In genomic region chr22:44645531-44645930, GRCh38 we compare ENCODE assay signal across 23 cellular contexts.
"Had no signal": no experiment of that assay in that cellular context is flagged by ENCODE, and none has a peak within 500 bp of the region (broad histone marks: within the 10 kb centered on the region; RNA-seq: fewer than 3 reads in every experiment).

No MANE protein-coding gene starts in this region.

- H3K9me3 Mint-ChIP-seq: activated B cell treated with CpG ODN at 0.5 μM for 24 hours; activated CD4-positive, alpha-beta memory T cell treated with anti-CD3 and anti-CD28 coated beads, Interleukin-2, amount 10 ng/mL, durations not matched to agents 7 days and 5 days; activated T-helper 17 cell treated with anti-CD3 and anti-CD28 coated beads, Interleukin-2, amount 50 U/mL, for 72 hours; central memory CD8-positive, alpha-beta T cell; mesothelial cell of epicardium; stimulated activated effector memory CD8-positive, alpha-beta T cell treated with anti-CD3 and anti-CD28 coated beads, Interleukin-12 subunit alpha, Interleukin-12 subunit beta, amount 100 ng/mL, for 72 hours; T-cell had no signal

- DNase-seq: activated B cell treated with CpG ODN at 0.5 μM for 24 hours; activated CD4-positive, alpha-beta memory T cell treated with anti-CD3 and anti-CD28 coated beads, Interleukin-2, amount 10 ng/mL, durations not matched to agents 7 days and 5 days; activated CD4-positive, alpha-beta T cell treated with anti-CD3 and anti-CD28 coated beads for 4 hours; activated CD8-positive, alpha-beta memory T cell treated with anti-CD3 and anti-CD28 coated beads, Interleukin-2, amount 10 ng/mL, durations not matched to agents 7 days and 5 days; activated naive CD4-positive, alpha-beta T cell; aorta; brain microvascular endothelial cell; erythroblast; hypothalamus; ovary; stimulated activated CD4-positive, alpha-beta T cell treated with anti-CD3 and anti-CD28 coated beads, Interleukin-4, amount 100 ng/mL, for 24 hours; T-cell; testis had no signal

- H3K27ac Mint-ChIP-seq: activated B cell treated with CpG ODN at 0.5 μM for 24 hours; activated CD4-positive, alpha-beta memory T cell treated with anti-CD3 and anti-CD28 coated beads, Interleukin-2, amount 10 ng/mL, durations not matched to agents 7 days and 5 days; activated CD8-positive, alpha-beta memory T cell treated with anti-CD3 and anti-CD28 coated beads, Interleukin-2, amount 10 ng/mL, durations not matched to agents 7 days and 5 days; activated T-helper 17 cell treated with anti-CD3 and anti-CD28 coated beads, Interleukin-2, amount 50 U/mL, for 72 hours; mesothelial cell of epicardium; stimulated activated effector memory CD8-positive, alpha-beta T cell treated with anti-CD3 and anti-CD28 coated beads, Interleukin-12 subunit alpha, Interleukin-12 subunit beta, amount 100 ng/mL, for 72 hours; T-cell had no signal

- H3K4me3 ChIP-seq: coronary artery, ovary, smooth muscle cell, testis had no signal

- ATAC-seq: activated CD8-positive, alpha-beta memory T cell treated with anti-CD3 and anti-CD28 coated beads, Interleukin-2, amount 10 ng/mL, durations not matched to agents 7 days and 5 days; activated T-helper 17 cell treated with anti-CD3 and anti-CD28 coated beads, Interleukin-2, amount 50 U/mL, for 72 hours; left lobe of liver; sciatic nerve; stimulated activated effector memory CD8-positive, alpha-beta T cell treated with anti-CD3 and anti-CD28 coated beads, Interleukin-12 subunit alpha, Interleukin-12 subunit beta, amount 100 ng/mL, for 72 hours; T-cell had no signal

- FAIRE-seq: frontal cortex, keratinocyte had no signal

- H3K4me2 ChIP-seq: smooth muscle cell had no signal

- H3K4me1 Mint-ChIP-seq: activated B cell treated with CpG ODN at 0.5 μM for 24 hours; activated CD4-positive, alpha-beta memory T cell treated with anti-CD3 and anti-CD28 coated beads, Interleukin-2, amount 10 ng/mL, durations not matched to agents 7 days and 5 days; activated CD8-positive, alpha-beta memory T cell treated with anti-CD3 and anti-CD28 coated beads, Interleukin-2, amount 10 ng/mL, durations not matched to agents 7 days and 5 days; activated T-helper 17 cell treated with anti-CD3 and anti-CD28 coated beads, Interleukin-2, amount 50 U/mL, for 72 hours; central memory CD8-positive, alpha-beta T cell; stimulated activated effector memory CD8-positive, alpha-beta T cell treated with anti-CD3 and anti-CD28 coated beads, Interleukin-12 subunit alpha, Interleukin-12 subunit beta, amount 100 ng/mL, for 72 hours; T-cell had no signal

- H3K36me3 ChIP-seq: brain microvascular endothelial cell, ovary had no signal

- H3K27ac ChIP-seq: brain microvascular endothelial cell, coronary artery, ovary, testis had no signal

- H3K4me3 Mint-ChIP-seq: activated B cell treated with CpG ODN at 0.5 μM for 24 hours; activated CD4-positive, alpha-beta memory T cell treated with anti-CD3 and anti-CD28 coated beads, Interleukin-2, amount 10 ng/mL, durations not matched to agents 7 days and 5 days; activated CD8-positive, alpha-beta memory T cell treated with anti-CD3 and anti-CD28 coated beads, Interleukin-2, amount 10 ng/mL, durations not matched to agents 7 days and 5 days; activated T-helper 17 cell treated with anti-CD3 and anti-CD28 coated beads, Interleukin-2, amount 50 U/mL, for 72 hours; central memory CD8-positive, alpha-beta T cell; mesothelial cell of epicardium; stimulated activated effector memory CD8-positive, alpha-beta T cell treated with anti-CD3 and anti-CD28 coated beads, Interleukin-12 subunit alpha, Interleukin-12 subunit beta, amount 100 ng/mL, for 72 hours; T-cell had no signal

- H3K27me3 Mint-ChIP-seq: activated T-helper 17 cell treated with anti-CD3 and anti-CD28 coated beads, Interleukin-2, amount 50 U/mL, for 72 hours; central memory CD8-positive, alpha-beta T cell; T-cell had no signal

- H3K36me3 Mint-ChIP-seq: activated CD8-positive, alpha-beta memory T cell treated with anti-CD3 and anti-CD28 coated beads, Interleukin-2, amount 10 ng/mL, durations not matched to agents 7 days and 5 days; mesothelial cell of epicardium; stimulated activated effector memory CD8-positive, alpha-beta T cell treated with anti-CD3 and anti-CD28 coated beads, Interleukin-12 subunit alpha, Interleukin-12 subunit beta, amount 100 ng/mL, for 72 hours; T-cell had no signal

- H3K27me3 ChIP-seq: ovary, testis had no signal

- H3K9me3 ChIP-seq: ovary, testis had no signal
